In the genomic region with DNA sequence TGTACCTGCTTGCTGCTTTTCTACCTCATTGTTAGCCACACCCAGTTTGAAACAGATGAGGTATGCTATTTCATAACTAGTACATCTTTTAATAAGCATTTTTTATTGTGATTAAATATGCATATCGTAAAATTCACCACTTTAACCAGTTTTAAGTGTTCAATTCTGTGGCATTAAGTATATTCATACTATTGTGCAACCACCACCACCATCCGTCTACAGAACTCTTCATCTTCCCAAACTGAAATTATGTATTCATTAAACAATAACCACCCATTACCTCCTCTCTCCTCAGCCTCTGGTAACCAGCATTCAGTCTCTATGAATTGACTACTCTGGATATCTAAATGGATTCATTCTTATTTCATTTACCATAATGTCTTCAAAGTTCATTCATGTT, we compare ENCODE assay signal across 28 cellular contexts.
"Had no signal": no experiment of that assay in that cellular context is flagged by ENCODE, and none has a peak within 500 bp of the region (broad histone marks: within the 10 kb centered on the region; RNA-seq: fewer than 3 reads in every experiment).

No MANE protein-coding gene starts in this region.

- H3K4me3 ChIP-seq: stomach, suprapubic skin, testis, thoracic aorta, thyroid gland, tibial artery, tibial nerve, transverse colon, upper lobe of left lung, upper lobe of right lung, uterus, vagina had no signal

- H3K27ac Mint-ChIP-seq: stimulated activated memory B cell treated with anti-CD40 and anti-IgM and Interleukin-4, amounts not matched to agents 10 μg/mL and 1 μg/mL and 100 μg/mL, for 72 hours; stimulated activated naive B cell treated with anti-CD40 and anti-IgM and Interleukin-4, amounts not matched to agents 10 μg/mL and 1 μg/mL and 100 μg/mL, for 72 hours; stimulated activated naive CD8-positive, alpha-beta T cell treated with anti-CD3 and anti-CD28 coated beads, Interleukin-15, amount 100 ng/mL, for 72 hours; stimulated activated naive CD8-positive, alpha-beta T cell treated with anti-CD3 and anti-CD28 coated beads, Interleukin-15, Interleukin-2, amounts not matched to agents 100 ng/mL and 50 ng/mL, for 24 hours; type B pancreatic cell had no signal

- H3K9me3 ChIP-seq: stomach, suprapubic skin, testis, thoracic aorta, thyroid gland, tibial artery, tibial nerve, transverse colon, upper lobe of left lung, upper lobe of right lung, uterus, vagina had no signal

- H3K27ac ChIP-seq: stomach, suprapubic skin, testis, thoracic aorta, thyroid gland, tibial artery, tibial nerve, transverse colon, upper lobe of left lung, upper lobe of right lung, uterus, vagina had no signal

- H3K4me1 ChIP-seq: suprapubic skin, testis, thyroid gland, vagina had no signal

- H3K4me3 Mint-ChIP-seq: stimulated activated memory B cell treated with anti-CD40 and anti-IgM and Interleukin-4, amounts not matched to agents 10 μg/mL and 1 μg/mL and 100 μg/mL, for 72 hours; stimulated activated naive B cell treated with anti-CD40 and anti-IgM and Interleukin-4, amounts not matched to agents 10 μg/mL and 1 μg/mL and 100 μg/mL, for 72 hours; stimulated activated naive CD8-positive, alpha-beta T cell treated with anti-CD3 and anti-CD28 coated beads, Interleukin-15, amount 100 ng/mL, for 72 hours; stimulated activated naive CD8-positive, alpha-beta T cell treated with anti-CD3 and anti-CD28 coated beads, Interleukin-15, Interleukin-2, amounts not matched to agents 100 ng/mL and 50 ng/mL, for 24 hours; type B pancreatic cell had no signal

- H3K27me3 ChIP-seq: stomach, suprapubic skin, testis, thyroid gland, tibial artery, tibial nerve, transverse colon, upper lobe of left lung, upper lobe of right lung, uterus, vagina had no signal

- H3K9me3 Mint-ChIP-seq: stimulated activated memory B cell treated with anti-CD40 and anti-IgM and Interleukin-4, amounts not matched to agents 10 μg/mL and 1 μg/mL and 100 μg/mL, for 72 hours; stimulated activated naive B cell treated with anti-CD40 and anti-IgM and Interleukin-4, amounts not matched to agents 10 μg/mL and 1 μg/mL and 100 μg/mL, for 72 hours; stimulated activated naive CD8-positive, alpha-beta T cell treated with anti-CD3 and anti-CD28 coated beads, Interleukin-15, amount 100 ng/mL, for 72 hours; stimulated activated naive CD8-positive, alpha-beta T cell treated with anti-CD3 and anti-CD28 coated beads, Interleukin-15, Interleukin-2, amounts not matched to agents 100 ng/mL and 50 ng/mL, for 24 hours; type B pancreatic cell had no signal

- DNase-seq: stimulated activated CD4-positive, alpha-beta T cell treated with anti-CD3 and anti-CD28 coated beads, Interleukin-2, amount 100 ng/mL, for 48 hours; stimulated activated CD4-positive, alpha-beta T cell treated with anti-CD3 and anti-CD28 coated beads, Interleukin-4, amount 100 ng/mL, for 1 hour; stimulated activated CD4-positive, alpha-beta T cell treated with anti-CD3 and anti-CD28 coated beads, Interleukin-4, amount 100 ng/mL, for 24 hours; stimulated activated CD4-positive, alpha-beta T cell treated with anti-CD3 and anti-CD28 coated beads, Interleukin-4, amount 100 ng/mL, for 4 hours; stimulated activated CD8-positive, alpha-beta memory T cell treated with anti-CD3 and anti-CD28 coated beads, Interleukin-4, amount 100 ng/mL, for 48 hours; stimulated activated naive B cell treated with anti-CD40 and anti-IgM and Interleukin-4, amounts not matched to agents 10 μg/mL and 1 μg/mL and 100 μg/mL, for 72 hours; stimulated activated naive CD4-positive, alpha-beta T cell; stimulated activated naive CD4-positive, alpha-beta T cell treated with Interleukin-2 at 50 U/mL for 16 hours; stimulated activated naive CD8-positive, alpha-beta T cell treated with anti-CD3 and anti-CD28 coated beads, Interleukin-15, amount 100 ng/mL, for 72 hours; stimulated activated naive CD8-positive, alpha-beta T cell treated with anti-CD3 and anti-CD28 coated beads, Interleukin-15, Interleukin-2, amounts not matched to agents 100 U/mL and 50 U/mL, for 24 hours; stomach; substantia nigra; testis; thyroid gland; tibial artery; transverse colon; trophoblast cell; upper lobe of left lung; upper lobe of right lung; uterus had no signal

- ATAC-seq: stimulated activated memory B cell treated with anti-CD40 and anti-IgM and Interleukin-4, amounts not matched to agents 10 μg/mL and 1 μg/mL and 100 μg/mL, for 72 hours; stimulated activated naive B cell treated with anti-CD40 and anti-IgM and Interleukin-4, amounts not matched to agents 10 μg/mL and 1 μg/mL and 100 μg/mL, for 72 hours; stimulated activated naive CD8-positive, alpha-beta T cell treated with anti-CD3 and anti-CD28 coated beads, Interleukin-15, amount 100 ng/mL, for 72 hours; stimulated activated naive CD8-positive, alpha-beta T cell treated with anti-CD3 and anti-CD28 coated beads, Interleukin-15, Interleukin-2, amounts not matched to agents 100 U/mL and 50 U/mL, for 24 hours; upper lobe of right lung had no signal

- H3K4me1 Mint-ChIP-seq: stimulated activated naive CD8-positive, alpha-beta T cell treated with anti-CD3 and anti-CD28 coated beads, Interleukin-15, amount 100 ng/mL, for 72 hours had no signal

- H3K27me3 Mint-ChIP-seq: stimulated activated memory B cell treated with anti-CD40 and anti-IgM and Interleukin-4, amounts not matched to agents 10 μg/mL and 1 μg/mL and 100 μg/mL, for 72 hours; stimulated activated naive B cell treated with anti-CD40 and anti-IgM and Interleukin-4, amounts not matched to agents 10 μg/mL and 1 μg/mL and 100 μg/mL, for 72 hours; stimulated activated naive CD8-positive, alpha-beta T cell treated with anti-CD3 and anti-CD28 coated beads, Interleukin-15, amount 100 ng/mL, for 72 hours; stimulated activated naive CD8-positive, alpha-beta T cell treated with anti-CD3 and anti-CD28 coated beads, Interleukin-15, Interleukin-2, amounts not matched to agents 100 ng/mL and 50 ng/mL, for 24 hours; type B pancreatic cell had no signal

- FAIRE-seq: urothelium cell line had no signal

- H3K36me3 ChIP-seq: thoracic aorta, uterus had no signal
